Comparison of ENCODE assay signal across 11 cellular contexts in the genomic region with DNA sequence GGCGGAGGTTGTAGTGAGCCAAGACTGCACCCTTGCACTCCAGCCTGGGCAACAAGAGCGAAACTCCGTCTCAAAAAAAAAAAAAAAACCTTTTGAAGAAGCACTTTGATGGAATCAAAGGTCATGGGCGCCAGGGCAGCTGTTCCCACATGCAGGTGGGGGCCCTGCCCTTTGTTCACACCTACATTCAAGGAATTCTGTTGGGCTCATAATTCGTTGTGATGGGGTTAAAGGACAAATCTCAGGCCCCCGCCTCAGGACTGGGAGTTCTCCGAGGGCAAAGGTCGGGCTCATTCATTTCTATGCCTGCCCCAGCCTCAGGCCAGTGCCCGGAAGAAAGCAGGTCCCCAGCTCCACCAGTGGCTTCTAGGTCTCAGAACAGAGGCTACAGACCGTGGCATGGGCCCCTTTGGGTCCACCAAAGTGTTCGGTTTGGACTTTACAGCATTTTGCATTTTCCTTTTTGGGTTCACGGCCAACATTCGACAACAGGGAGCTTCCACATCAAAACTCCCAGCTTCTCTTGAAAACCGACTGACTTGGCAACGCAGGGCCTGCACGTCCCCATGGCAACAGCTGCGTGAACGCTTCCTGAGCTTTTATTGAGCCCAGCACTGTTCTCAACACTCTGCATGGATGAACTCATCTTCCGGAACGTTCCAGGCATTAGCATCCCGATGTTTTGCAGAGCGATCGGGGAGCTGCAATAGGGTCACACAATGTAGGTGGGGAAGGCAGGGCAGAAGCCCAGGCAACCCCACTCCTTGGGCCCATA. TPM values are rescaled to one million over a fixed set of nuclear protein-coding genes. Genes with fewer than 3 reads are reported as not detected.
DNase-seq lines count a peak whose midpoint lies in the region; ATAC-seq and TF ChIP-seq lines count a peak whose summit lies in the region.
"Had no signal": no experiment of that assay in that cellular context is flagged by ENCODE, and none has a peak within 500 bp of the region (broad histone marks: within the 10 kb centered on the region; RNA-seq: fewer than 3 reads in every experiment).

No MANE protein-coding gene starts in this region.

- H3K27me3 ChIP-seq in neuron (ENCODE audit: insufficient read depth, low read length) = no peaks in the 10 kb centered on the region

- no peak overlapping the region for H3K4me3 Mint-ChIP-seq in stimulated activated naive B cell treated with anti-CD40 and anti-IgM and Interleukin-4, amounts not matched to agents 10 μg/mL and 1 μg/mL and 100 μg/mL, for 72 hours

- ATAC-seq in GM18909 (IDR thresholded peaks at IDR 0.05; ENCODE audit: poor library complexity, unreplicated experiment) = no peak
- no peak for ATAC-seq in stimulated activated naive B cell treated with anti-CD40 and anti-IgM and Interleukin-4, amounts not matched to agents 10 μg/mL and 1 μg/mL and 100 μg/mL, for 72 hours (replicated peaks)
- no peak for ATAC-seq in GM19463 (IDR thresholded peaks at IDR 0.05; ENCODE audit: unreplicated experiment)

- H3K9me3 Mint-ChIP-seq in stimulated activated naive B cell treated with anti-CD40 and anti-IgM and Interleukin-4, amounts not matched to agents 10 μg/mL and 1 μg/mL and 100 μg/mL, for 72 hours = no peaks in the 10 kb centered on the region

- no peaks in the 10 kb centered on the region for H3K36me3 ChIP-seq in neuron (ENCODE audit: insufficient read depth, low read length)

- DNase-seq in AG10803 (ENCODE audit: low read depth) (peak; percentile 54), NCI-H2227 (lab: John Stamatoyannopoulos, UW; ENCODE audit: unreplicated experiment) (peak; percentile 60), fibroblast of the aortic adventitia (ENCODE audit: low read depth) (peak; percentile 57), GM13976 (ENCODE audit: low spot score) (no peak)
- no peak for DNase-seq in stimulated activated naive B cell treated with anti-CD40 and anti-IgM and Interleukin-4, amounts not matched to agents 10 μg/mL and 1 μg/mL and 100 μg/mL, for 72 hours
- DNase-seq: NCI-H2171 had no signal

- TF ChIP-seq CTCF in AG10803 (conservative IDR thresholded peaks at IDR 0.05; ENCODE audit: low read length) (no peak), fibroblast of the aortic adventitia (IDR thresholded peaks at IDR 0.05; ENCODE audit: insufficient read depth, low read length) (no peak), GM13976 (IDR thresholded peaks at IDR 0.05; ENCODE audit: borderline replicate concordance, control extremely low read depth, extremely low read depth, insufficient read depth, missing control alignments) (no peak)

- H3K4me3 ChIP-seq in AG10803 (ENCODE audit: low read length) (no peak overlapping the region), fibroblast of the aortic adventitia (ENCODE audit: low read depth, low read length) (no peak overlapping the region), neuron (ENCODE audit: low read length) (peak overlapping the region; percentile 32)
- H3K4me3 ChIP-seq: lung, SK-N-MC had no signal

- H3K27ac Mint-ChIP-seq in stimulated activated naive B cell treated with anti-CD40 and anti-IgM and Interleukin-4, amounts not matched to agents 10 μg/mL and 1 μg/mL and 100 μg/mL, for 72 hours = no peak overlapping the region

- H3K9me3 ChIP-seq in neuron (ENCODE audit: low read length) = no peaks in the 10 kb centered on the region

- H2AFZ ChIP-seq in neuron (ENCODE audit: low read depth, low read length) = no peak overlapping the region

- H3K4me1 ChIP-seq in neuron (ENCODE audit: insufficient read depth, low read length) = peaks cover 10% of the 10 kb centered on the region

- in situ Hi-C loops in GM13976 (cut with MboI; ENCODE audit: low sequenced_read_pairs, unreplicated experiment) = no loop called here

- H3K36me3 Mint-ChIP-seq in stimulated activated naive B cell treated with anti-CD40 and anti-IgM and Interleukin-4, amounts not matched to agents 10 μg/mL and 1 μg/mL and 100 μg/mL, for 72 hours = no peaks in the 10 kb centered on the region

- no peaks in the 10 kb centered on the region for H3K27me3 Mint-ChIP-seq in stimulated activated naive B cell treated with anti-CD40 and anti-IgM and Interleukin-4, amounts not matched to agents 10 μg/mL and 1 μg/mL and 100 μg/mL, for 72 hours

- no peaks in the 10 kb centered on the region for H3K4me1 Mint-ChIP-seq in stimulated activated naive B cell treated with anti-CD40 and anti-IgM and Interleukin-4, amounts not matched to agents 10 μg/mL and 1 μg/mL and 100 μg/mL, for 72 hours

RNA-seq across cellular contexts. Expression of gene GTF2F1, which starts 10.1 kb away (rescaled TPM):
- 33.6 and 59.2 TPM in 2 replicates for total RNA-seq in fibroblast of the aortic adventitia (ENCODE audit: low replicate concordance)

RNA-seq across cellular contexts. Expression of gene KHSRP, which starts 21.6 kb away (rescaled TPM):
- total RNA-seq in fibroblast of the aortic adventitia (ENCODE audit: low replicate concordance) = 30.4 and 86.5 TPM in 2 replicates

RNA-seq across cellular contexts. Expression of gene PSPN, which starts 27.3 kb away (rescaled TPM):
- total RNA-seq in fibroblast of the aortic adventitia (ENCODE audit: low replicate concordance) = 0.41 and 1.2 TPM in 2 replicates

RNA-seq across cellular contexts. Expression of gene ALKBH7, which starts 30.4 kb away (rescaled TPM):
- total RNA-seq in fibroblast of the aortic adventitia (ENCODE audit: low replicate concordance) = 29.9 and 38.3 TPM in 2 replicates

RNA-seq across cellular contexts. Expression of gene SLC25A41, which starts 30.5 kb away (rescaled TPM):
- not detected in 2 replicates for total RNA-seq in fibroblast of the aortic adventitia (ENCODE audit: low replicate concordance)

Comparison
In these comparisons a context has a peak if more than half of its experiments do, and no peak if none do; other contexts are left out.
1. DNase-seq: peak in AG10803 (single experiment), NCI-H2227 (single experiment) and fibroblast of the aortic adventitia (single experiment); none in stimulated activated naive B cell treated with anti-CD40 and anti-IgM and Interleukin-4, amounts not matched to agents 10 μg/mL and 1 μg/mL and 100 μg/mL, for 72 hours (single experiment) and GM13976 (single experiment).